8 cellular contexts compared by ENCODE assay signal in the genomic region with DNA sequence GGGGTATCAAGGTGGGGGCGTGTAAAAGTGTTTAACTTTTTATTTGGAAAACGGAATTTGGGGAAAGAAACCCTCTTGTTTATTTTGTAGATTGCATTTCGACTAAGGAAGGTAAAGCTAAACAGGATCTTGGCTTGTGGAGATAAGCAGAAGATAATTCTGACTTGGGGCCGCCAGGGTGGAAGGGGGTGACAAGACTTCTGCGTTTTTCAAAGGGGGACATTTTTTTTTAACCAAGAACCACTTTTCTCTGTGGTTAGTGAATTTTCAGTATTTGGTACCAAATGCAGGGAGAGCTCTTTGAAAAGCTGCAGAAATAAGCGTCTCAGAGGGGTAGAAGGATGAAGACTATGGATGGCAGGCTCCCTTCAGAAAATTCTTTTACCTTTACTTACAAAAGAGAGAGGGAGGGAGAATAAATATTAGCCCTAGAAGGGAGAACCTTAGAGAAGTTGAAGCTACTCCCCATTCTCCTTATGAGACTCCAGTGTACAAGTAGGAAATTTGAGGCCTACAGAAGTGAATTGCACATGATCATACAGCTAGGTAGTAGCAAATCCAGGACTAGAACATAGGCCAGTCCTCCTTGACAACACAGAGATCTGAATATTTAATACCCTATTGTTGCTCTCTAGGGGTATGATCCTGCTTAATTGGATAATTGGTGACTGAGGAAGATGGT. TPM values are rescaled to one million over a fixed set of nuclear protein-coding genes. Genes with fewer than 3 reads are reported as not detected.
DNase-seq lines count a peak whose midpoint lies in the region; ATAC-seq and TF ChIP-seq lines count a peak whose summit lies in the region.

No MANE protein-coding gene starts in this region.

- H3K27me3 ChIP-seq in PC-9 (ENCODE audit: insufficient read depth, low read depth) (no peaks in the 10 kb centered on the region), trophoblast cell (ENCODE audit: insufficient read depth, low read length) (no peaks in the 10 kb centered on the region)

- H3K79me2 ChIP-seq in PC-9 (ENCODE audit: low read depth) = peaks cover 11% of the 10 kb centered on the region; the same call in 1 of the 2 replicates
- peaks cover 4% of the 10 kb centered on the region for H3K79me2 ChIP-seq in trophoblast cell (ENCODE audit: control insufficient read depth, insufficient read depth, low read length, poor library complexity)

- intact Hi-C loops in PC-9 (cut with micrococcal nuclease; ENCODE audit: unreplicated experiment) = no loop called here

- H2BK120ac ChIP-seq in trophoblast cell (ENCODE audit: insufficient read depth, low read length, poor library complexity) = no peak overlapping the region

- peak overlapping the region; percentile 67 for H3K14ac ChIP-seq in trophoblast cell (ENCODE audit: low read length)

- ATAC-seq in GM21447 (IDR thresholded peaks at IDR 0.05; ENCODE audit: unreplicated experiment) = no peak

- peak overlapping the region; percentile 86 for H3K9ac ChIP-seq in trophoblast cell (ENCODE audit: low read length)

- H3K4ac ChIP-seq in trophoblast cell (ENCODE audit: low read depth, low read length) = peak overlapping the region; percentile 87

- H3K79me1 ChIP-seq in trophoblast cell (ENCODE audit: low read length) = peaks cover 10% of the 10 kb centered on the region

- TF ChIP-seq CTCF in PC-9 (conservative IDR thresholded peaks at IDR 0.05) = no peak

- DNase-seq in PC-9 (no peak), erythroblast (lab: John Stamatoyannopoulos, UW) (peak; percentile 57 to 60), trophoblast cell (no peak), amniotic stem cell (lab: John Stamatoyannopoulos, UW) (no peak), DMS53 (lab: John Stamatoyannopoulos, UW) (no peak), GM03348 (ENCODE audit: low spot score) (no peak)

- H3K36me3 ChIP-seq in PC-9 (ENCODE audit: low read depth) (no peaks in the 10 kb centered on the region), trophoblast cell (ENCODE audit: control insufficient read depth in 1 of 2, insufficient read depth in 2 of 2, low read length in 2 of 2) (peaks cover 17% of the 10 kb centered on the region in 2 experiments)

- no TSS peak for BruUV-seq in PC-9 (replicated peaks; lab: Mats Ljungman, UMichigan)

- no CpG with 5 or more reads among the region's 6 CpGs for WGBS in trophoblast cell (ENCODE audit: extremely low coverage, insufficient coverage, insufficient read length)

- no peak overlapping the region for H3K23ac ChIP-seq in trophoblast cell (ENCODE audit: low read length)

- no peak for TF ChIP-seq POLR2A in erythroblast (IDR thresholded peaks at IDR 0.05; ENCODE audit: low read length)

- CTCF ChIA-PET in PC-9 (lab: Charles Lee) = interaction anchor here (0.5 to 0.7 kb wide), 3 partner anchors 21 to 189 kb away, joined by 3 to 9 read pairs (median 3); no protein-coding TSS in a partner anchor

- H3K4me2 ChIP-seq in PC-9 (peak overlapping the region; percentile 70), trophoblast cell (ENCODE audit: low read length) (peak overlapping the region; percentile 76)

- H3K4me1 ChIP-seq in PC-9 (replicated peaks; ENCODE audit: insufficient read depth) (peaks cover 4% of the 10 kb centered on the region; the same call in 1 of the 2 replicates), trophoblast cell (ENCODE audit: control insufficient read depth in 1 of 2, insufficient read depth in 2 of 2, low read length in 2 of 2) (peaks cover 0 to 5% of the 10 kb centered on the region in 2 experiments)

- H3K9me3 ChIP-seq in PC-9 (ENCODE audit: insufficient read depth, low read depth) (no peaks in the 10 kb centered on the region), trophoblast cell (ENCODE audit: insufficient read depth, low read depth, low read length) (no peaks in the 10 kb centered on the region)

- peak overlapping the region; percentile 48 for H3K18ac ChIP-seq in trophoblast cell (ENCODE audit: low read length)

- H2AK5ac ChIP-seq in trophoblast cell (ENCODE audit: low read length) = no peak overlapping the region

- peak overlapping the region; percentile 52 for H2BK12ac ChIP-seq in trophoblast cell (ENCODE audit: low read length)

- POLR2A ChIA-PET in PC-9 (lab: Charles Lee; ENCODE audit: unreplicated experiment) = interaction anchor here (0.6 to 0.8 kb wide), 2 partner anchors 11 to 53 kb away, joined by 5 to 13 read pairs; a partner anchor contains a TSS

- no peaks in the 10 kb centered on the region for H3F3A ChIP-seq in PC-9 (ENCODE audit: insufficient read depth, low read depth)

- peak overlapping the region; percentile 58 for H2BK5ac ChIP-seq in trophoblast cell (ENCODE audit: low read depth, low read length, poor library complexity)

- H4K12ac ChIP-seq in trophoblast cell (ENCODE audit: low read depth, low read length) = no peak overlapping the region

- no peaks in the 10 kb centered on the region for H4K20me1 ChIP-seq in PC-9 (ENCODE audit: insufficient read depth)

- peak overlapping the region; percentile 55 for H4K8ac ChIP-seq in trophoblast cell (ENCODE audit: low read depth, low read length)

- H3K27ac ChIP-seq in PC-9 (peak overlapping the region; percentile 65; the same call in 1 of the 2 replicates), trophoblast cell (ENCODE audit: low read depth, low read length) (no peak overlapping the region)

- peak overlapping the region; percentile 91 for H4K91ac ChIP-seq in trophoblast cell (ENCODE audit: low read depth, low read length)

- H3K4me3 ChIP-seq in GM08714 (ENCODE audit: low read length) = peak overlapping the region; percentile 91
- H3K4me3 ChIP-seq in PC-9 = peak overlapping the region; percentile 75
- H3K4me3 ChIP-seq in trophoblast cell (ENCODE audit: low read depth, low read length) = peak overlapping the region; percentile 91

- peak overlapping the region; percentile 82 for H2AFZ ChIP-seq in PC-9
- peak overlapping the region; percentile 82 for H2AFZ ChIP-seq in trophoblast cell (ENCODE audit: insufficient read depth, low read length, poor library complexity)

- H3K9me2 ChIP-seq in PC-9 (ENCODE audit: insufficient read depth) = no peaks in the 10 kb centered on the region

RNA-seq across cellular contexts. Expression of a gene that starts 0.8 kb away (rescaled TPM):
- total RNA-seq in PC-9 (2021) = 76.7 and 84.8 TPM in 2 replicates
- polyA plus RNA-seq in trophoblast cell (2013) = 216 and 219 TPM in 2 replicates

RNA-seq across cellular contexts. Expression of a gene that starts 5.9 kb away (rescaled TPM):
- total RNA-seq in PC-9 (2021) = 22.4 and 34.8 TPM in 2 replicates
- 1,258 and 1,302 TPM in 2 replicates for polyA plus RNA-seq in trophoblast cell (2013)

RNA-seq across cellular contexts. Expression of a gene that starts 15.2 kb away (rescaled TPM):
- 4.7 and 5.9 TPM in 2 replicates for total RNA-seq in PC-9 (2021)
- polyA plus RNA-seq in trophoblast cell (2013) = 44.4 and 49.4 TPM in 2 replicates

RNA-seq across cellular contexts. Expression of a gene that starts 41.1 kb away (rescaled TPM):
- 59.0 and 61.6 TPM in 2 replicates for total RNA-seq in PC-9 (2021)
- 32.8 and 36.9 TPM in 2 replicates for polyA plus RNA-seq in trophoblast cell (2013)

RNA-seq across cellular contexts. Expression of a gene that starts 52.6 kb away (rescaled TPM):
- total RNA-seq in PC-9 (2021) = 0.50 and 0.98 TPM in 2 replicates
- 0.72 and 0.82 TPM in 2 replicates for polyA plus RNA-seq in trophoblast cell (2013)

Comparison
In these comparisons a context has a peak if more than half of its experiments do, and no peak if none do; other contexts are left out.
1. DNase-seq: peak in erythroblast (2 of 2); none in PC-9 (0 of 2), trophoblast cell (0 of 2), amniotic stem cell (single experiment), DMS53 (single experiment) and GM03348 (single experiment).
2. Peak in every context shown above with its lines, with median percentiles within 50 percentile points of each other: H3K4me3 ChIP-seq.